23 cellular contexts compared by ENCODE assay signal in the genomic region with DNA sequence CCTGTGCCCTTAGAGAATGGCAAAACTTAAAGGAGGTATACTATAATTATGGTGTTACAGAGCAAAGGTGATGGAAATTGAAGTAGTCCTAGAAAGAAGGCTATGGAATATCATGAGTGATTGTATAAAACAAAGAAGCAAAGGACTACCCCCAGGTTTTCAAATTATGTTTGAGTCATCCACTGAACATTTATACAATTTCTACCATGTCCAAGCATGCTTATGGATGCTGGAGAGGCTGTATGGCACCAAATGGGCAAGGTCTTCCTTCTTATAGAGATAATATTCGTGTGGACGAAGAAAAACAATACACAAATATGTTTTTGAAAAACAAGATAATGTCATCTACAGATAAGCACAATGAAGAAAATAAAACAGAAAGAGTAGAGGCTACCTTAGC.
"Had no signal": no experiment of that assay in that cellular context is flagged by ENCODE, and none has a peak within 500 bp of the region (broad histone marks: within the 10 kb centered on the region; RNA-seq: fewer than 3 reads in every experiment).

No MANE protein-coding gene starts in this region.

- H3K9me3 ChIP-seq: left lung, lower lobe of right lung, ovary, right atrium auricular region, right lobe of liver, stomach, testis, thyroid gland, transverse colon, upper lobe of left lung, vagina had no signal

- H3K4me3 ChIP-seq: left lung, lower lobe of right lung, ovary, right atrium auricular region, right lobe of liver, stomach, testis, thyroid gland, transverse colon, upper lobe of left lung, vagina had no signal

- FAIRE-seq: kidney had no signal

- H3K27me3 ChIP-seq: left lung, ovary, right atrium auricular region, right lobe of liver, stomach, testis, thyroid gland, transverse colon, upper lobe of left lung, vagina had no signal

- H3K36me3 ChIP-seq: left lung, lower lobe of right lung, ovary, right atrium auricular region, right lobe of liver, stomach, thyroid gland, transverse colon, upper lobe of left lung, vagina had no signal

- ATAC-seq: left colon; left lung; lower lobe of right lung; natural killer cell; right lobe of liver; stimulated activated naive B cell treated with anti-CD40 and anti-IgM and Interleukin-4, amounts not matched to agents 10 μg/mL and 1 μg/mL and 100 μg/mL, for 72 hours; stimulated activated naive CD8-positive, alpha-beta T cell treated with anti-CD3 and anti-CD28 coated beads, Interleukin-15, Interleukin-2, amounts not matched to agents 100 U/mL and 50 U/mL, for 24 hours had no signal

- H3K4me1 ChIP-seq: left lung, lower lobe of right lung, right atrium auricular region, right lobe of liver, stomach, testis, transverse colon, upper lobe of left lung, vagina had no signal

- H3K27ac ChIP-seq: left lung, lower lobe of right lung, ovary, right atrium auricular region, right lobe of liver, stomach, testis, thyroid gland, transverse colon, upper lobe of left lung, vagina had no signal

- DNase-seq: hippocampal formation; kidney; left colon; left lung; lower lobe of right lung; mesendoderm; naive B cell; natural killer cell; ovary; right lobe of liver; stimulated activated CD4-positive, alpha-beta T cell treated with anti-CD3 and anti-CD28 coated beads, Interleukin-12 subunit alpha, Interleukin-12 subunit beta, amount 100 ng/mL, for 4 hours; stimulated activated CD4-positive, alpha-beta T cell treated with anti-CD3 and anti-CD28 coated beads, Interleukin-15, amount 100 ng/mL, for 24 hours; stimulated activated CD4-positive, alpha-beta T cell treated with anti-CD3 and anti-CD28 coated beads, Interleukin-2, amount 100 ng/mL, for 24 hours; stimulated activated CD4-positive, alpha-beta T cell treated with anti-CD3 and anti-CD28 coated beads, Interleukin-4, amount 100 ng/mL, for 1 hour; stimulated activated naive B cell treated with anti-CD40 and anti-IgM and Interleukin-4, amounts not matched to agents 10 μg/mL and 1 μg/mL and 100 μg/mL, for 72 hours; stimulated activated naive CD8-positive, alpha-beta T cell treated with anti-CD3 and anti-CD28 coated beads, Interleukin-15, Interleukin-2, amounts not matched to agents 100 U/mL and 50 U/mL, for 24 hours; stomach; testis; thyroid gland; transverse colon; upper lobe of left lung had no signal
